Comparison of ENCODE assay signal across 1 cellular context in the genomic region with DNA sequence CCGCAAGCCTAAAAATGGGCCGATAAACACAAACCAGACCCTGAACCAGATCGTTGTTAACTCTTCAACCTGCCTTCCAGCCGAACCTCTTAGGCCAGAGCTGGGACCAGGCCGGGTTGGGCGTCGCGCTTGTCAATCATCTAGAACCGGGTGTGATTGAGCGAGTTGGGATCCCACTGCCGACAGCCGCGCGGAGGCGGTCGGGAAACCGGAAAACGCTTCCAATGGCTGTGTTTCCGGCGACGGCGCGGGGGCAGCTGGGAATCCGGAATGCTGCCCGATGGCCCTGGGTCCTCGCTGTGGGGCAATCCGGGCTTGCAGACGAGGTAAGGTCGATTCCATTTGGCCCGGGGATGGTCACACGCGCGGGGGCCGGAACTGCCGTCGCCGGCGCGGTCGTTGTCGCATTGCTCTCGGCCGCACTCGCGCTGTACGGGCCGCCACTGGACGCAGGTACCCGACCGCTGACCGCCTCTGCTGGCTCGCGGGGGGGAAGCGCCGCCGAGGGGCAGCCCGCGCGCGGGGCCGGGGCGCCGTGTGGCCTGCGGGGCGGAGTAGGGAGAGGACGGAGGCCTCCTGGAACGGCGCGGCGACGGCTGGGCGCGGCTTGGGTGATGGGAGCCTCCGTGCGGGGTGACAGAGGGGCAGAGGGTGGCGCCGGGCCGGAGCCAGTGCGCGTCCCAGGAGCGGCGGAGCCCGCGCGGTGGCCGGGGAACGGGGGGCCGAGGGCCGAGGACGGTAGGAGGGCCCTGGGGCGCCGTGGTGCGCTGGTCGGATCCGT.
A peak's percentile ranks its signal among the peaks of the same experiment; 100 is the strongest.
TF ChIP-seq lines count a peak whose summit lies in the region.

A gene (plus strand): TSS at position 224 of the 781 bp plus-strand sequence. CDS start 57 bp downstream, at position 281.

TF ChIP-seq in K562, 482 proteins besides CTCF, POLR2A, EP300 and RAD21 (continued from another document and continues in another):
- TF ChIP-seq, protein P1, sequence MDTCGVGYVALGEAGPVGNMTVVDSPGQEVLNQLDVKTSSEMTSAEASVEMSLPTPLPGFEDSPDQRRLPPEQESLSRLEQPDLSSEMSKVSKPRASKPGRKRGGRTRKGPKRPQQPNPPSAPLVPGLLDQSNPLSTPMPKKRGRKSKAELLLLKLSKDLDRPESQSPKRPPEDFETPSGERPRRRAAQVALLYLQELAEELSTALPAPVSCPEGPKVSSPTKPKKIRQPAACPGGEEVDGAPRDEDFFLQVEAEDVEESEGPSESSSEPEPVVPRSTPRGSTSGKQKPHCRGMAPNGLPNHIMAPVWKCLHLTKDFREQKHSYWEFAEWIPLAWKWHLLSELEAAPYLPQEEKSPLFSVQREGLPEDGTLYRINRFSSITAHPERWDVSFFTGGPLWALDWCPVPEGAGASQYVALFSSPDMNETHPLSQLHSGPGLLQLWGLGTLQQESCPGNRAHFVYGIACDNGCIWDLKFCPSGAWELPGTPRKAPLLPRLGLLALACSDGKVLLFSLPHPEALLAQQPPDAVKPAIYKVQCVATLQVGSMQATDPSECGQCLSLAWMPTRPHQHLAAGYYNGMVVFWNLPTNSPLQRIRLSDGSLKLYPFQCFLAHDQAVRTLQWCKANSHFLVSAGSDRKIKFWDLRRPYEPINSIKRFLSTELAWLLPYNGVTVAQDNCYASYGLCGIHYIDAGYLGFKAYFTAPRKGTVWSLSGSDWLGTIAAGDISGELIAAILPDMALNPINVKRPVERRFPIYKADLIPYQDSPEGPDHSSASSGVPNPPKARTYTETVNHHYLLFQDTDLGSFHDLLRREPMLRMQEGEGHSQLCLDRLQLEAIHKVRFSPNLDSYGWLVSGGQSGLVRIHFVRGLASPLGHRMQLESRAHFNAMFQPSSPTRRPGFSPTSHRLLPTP (IDR thresholded peaks at IDR 0.05; ENCODE audit: borderline replicate concordance, extremely low read depth, insufficient read length), result no peak
- TF ChIP-seq, protein P2, sequence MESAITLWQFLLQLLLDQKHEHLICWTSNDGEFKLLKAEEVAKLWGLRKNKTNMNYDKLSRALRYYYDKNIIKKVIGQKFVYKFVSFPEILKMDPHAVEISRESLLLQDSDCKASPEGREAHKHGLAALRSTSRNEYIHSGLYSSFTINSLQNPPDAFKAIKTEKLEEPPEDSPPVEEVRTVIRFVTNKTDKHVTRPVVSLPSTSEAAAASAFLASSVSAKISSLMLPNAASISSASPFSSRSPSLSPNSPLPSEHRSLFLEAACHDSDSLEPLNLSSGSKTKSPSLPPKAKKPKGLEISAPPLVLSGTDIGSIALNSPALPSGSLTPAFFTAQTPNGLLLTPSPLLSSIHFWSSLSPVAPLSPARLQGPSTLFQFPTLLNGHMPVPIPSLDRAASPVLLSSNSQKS (CRISPR knock-in tag; IDR thresholded peaks at IDR 0.05), result no peak
- TF ChIP-seq, protein P3, sequence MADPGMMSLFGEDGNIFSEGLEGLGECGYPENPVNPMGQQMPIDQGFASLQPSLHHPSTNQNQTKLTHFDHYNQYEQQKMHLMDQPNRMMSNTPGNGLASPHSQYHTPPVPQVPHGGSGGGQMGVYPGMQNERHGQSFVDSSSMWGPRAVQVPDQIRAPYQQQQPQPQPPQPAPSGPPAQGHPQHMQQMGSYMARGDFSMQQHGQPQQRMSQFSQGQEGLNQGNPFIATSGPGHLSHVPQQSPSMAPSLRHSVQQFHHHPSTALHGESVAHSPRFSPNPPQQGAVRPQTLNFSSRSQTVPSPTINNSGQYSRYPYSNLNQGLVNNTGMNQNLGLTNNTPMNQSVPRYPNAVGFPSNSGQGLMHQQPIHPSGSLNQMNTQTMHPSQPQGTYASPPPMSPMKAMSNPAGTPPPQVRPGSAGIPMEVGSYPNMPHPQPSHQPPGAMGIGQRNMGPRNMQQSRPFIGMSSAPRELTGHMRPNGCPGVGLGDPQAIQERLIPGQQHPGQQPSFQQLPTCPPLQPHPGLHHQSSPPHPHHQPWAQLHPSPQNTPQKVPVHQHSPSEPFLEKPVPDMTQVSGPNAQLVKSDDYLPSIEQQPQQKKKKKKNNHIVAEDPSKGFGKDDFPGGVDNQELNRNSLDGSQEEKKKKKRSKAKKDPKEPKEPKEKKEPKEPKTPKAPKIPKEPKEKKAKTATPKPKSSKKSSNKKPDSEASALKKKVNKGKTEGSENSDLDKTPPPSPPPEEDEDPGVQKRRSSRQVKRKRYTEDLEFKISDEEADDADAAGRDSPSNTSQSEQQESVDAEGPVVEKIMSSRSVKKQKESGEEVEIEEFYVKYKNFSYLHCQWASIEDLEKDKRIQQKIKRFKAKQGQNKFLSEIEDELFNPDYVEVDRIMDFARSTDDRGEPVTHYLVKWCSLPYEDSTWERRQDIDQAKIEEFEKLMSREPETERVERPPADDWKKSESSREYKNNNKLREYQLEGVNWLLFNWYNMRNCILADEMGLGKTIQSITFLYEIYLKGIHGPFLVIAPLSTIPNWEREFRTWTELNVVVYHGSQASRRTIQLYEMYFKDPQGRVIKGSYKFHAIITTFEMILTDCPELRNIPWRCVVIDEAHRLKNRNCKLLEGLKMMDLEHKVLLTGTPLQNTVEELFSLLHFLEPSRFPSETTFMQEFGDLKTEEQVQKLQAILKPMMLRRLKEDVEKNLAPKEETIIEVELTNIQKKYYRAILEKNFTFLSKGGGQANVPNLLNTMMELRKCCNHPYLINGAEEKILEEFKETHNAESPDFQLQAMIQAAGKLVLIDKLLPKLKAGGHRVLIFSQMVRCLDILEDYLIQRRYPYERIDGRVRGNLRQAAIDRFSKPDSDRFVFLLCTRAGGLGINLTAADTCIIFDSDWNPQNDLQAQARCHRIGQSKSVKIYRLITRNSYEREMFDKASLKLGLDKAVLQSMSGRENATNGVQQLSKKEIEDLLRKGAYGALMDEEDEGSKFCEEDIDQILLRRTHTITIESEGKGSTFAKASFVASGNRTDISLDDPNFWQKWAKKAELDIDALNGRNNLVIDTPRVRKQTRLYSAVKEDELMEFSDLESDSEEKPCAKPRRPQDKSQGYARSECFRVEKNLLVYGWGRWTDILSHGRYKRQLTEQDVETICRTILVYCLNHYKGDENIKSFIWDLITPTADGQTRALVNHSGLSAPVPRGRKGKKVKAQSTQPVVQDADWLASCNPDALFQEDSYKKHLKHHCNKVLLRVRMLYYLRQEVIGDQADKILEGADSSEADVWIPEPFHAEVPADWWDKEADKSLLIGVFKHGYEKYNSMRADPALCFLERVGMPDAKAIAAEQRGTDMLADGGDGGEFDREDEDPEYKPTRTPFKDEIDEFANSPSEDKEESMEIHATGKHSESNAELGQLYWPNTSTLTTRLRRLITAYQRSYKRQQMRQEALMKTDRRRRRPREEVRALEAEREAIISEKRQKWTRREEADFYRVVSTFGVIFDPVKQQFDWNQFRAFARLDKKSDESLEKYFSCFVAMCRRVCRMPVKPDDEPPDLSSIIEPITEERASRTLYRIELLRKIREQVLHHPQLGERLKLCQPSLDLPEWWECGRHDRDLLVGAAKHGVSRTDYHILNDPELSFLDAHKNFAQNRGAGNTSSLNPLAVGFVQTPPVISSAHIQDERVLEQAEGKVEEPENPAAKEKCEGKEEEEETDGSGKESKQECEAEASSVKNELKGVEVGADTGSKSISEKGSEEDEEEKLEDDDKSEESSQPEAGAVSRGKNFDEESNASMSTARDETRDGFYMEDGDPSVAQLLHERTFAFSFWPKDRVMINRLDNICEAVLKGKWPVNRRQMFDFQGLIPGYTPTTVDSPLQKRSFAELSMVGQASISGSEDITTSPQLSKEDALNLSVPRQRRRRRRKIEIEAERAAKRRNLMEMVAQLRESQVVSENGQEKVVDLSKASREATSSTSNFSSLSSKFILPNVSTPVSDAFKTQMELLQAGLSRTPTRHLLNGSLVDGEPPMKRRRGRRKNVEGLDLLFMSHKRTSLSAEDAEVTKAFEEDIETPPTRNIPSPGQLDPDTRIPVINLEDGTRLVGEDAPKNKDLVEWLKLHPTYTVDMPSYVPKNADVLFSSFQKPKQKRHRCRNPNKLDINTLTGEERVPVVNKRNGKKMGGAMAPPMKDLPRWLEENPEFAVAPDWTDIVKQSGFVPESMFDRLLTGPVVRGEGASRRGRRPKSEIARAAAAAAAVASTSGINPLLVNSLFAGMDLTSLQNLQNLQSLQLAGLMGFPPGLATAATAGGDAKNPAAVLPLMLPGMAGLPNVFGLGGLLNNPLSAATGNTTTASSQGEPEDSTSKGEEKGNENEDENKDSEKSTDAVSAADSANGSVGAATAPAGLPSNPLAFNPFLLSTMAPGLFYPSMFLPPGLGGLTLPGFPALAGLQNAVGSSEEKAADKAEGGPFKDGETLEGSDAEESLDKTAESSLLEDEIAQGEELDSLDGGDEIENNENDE (IDR thresholded peaks at IDR 0.05; ENCODE audit: low read depth, low read length), result no peak
- no peak for TF ChIP-seq ESRRB (CRISPR knock-in tag; IDR thresholded peaks at IDR 0.05; ENCODE audit: borderline replicate concordance)
- TF ChIP-seq GATAD2B (IDR thresholded peaks at IDR 0.05; ENCODE audit: borderline replicate concordance), result no peak
- TF ChIP-seq, protein P4, sequence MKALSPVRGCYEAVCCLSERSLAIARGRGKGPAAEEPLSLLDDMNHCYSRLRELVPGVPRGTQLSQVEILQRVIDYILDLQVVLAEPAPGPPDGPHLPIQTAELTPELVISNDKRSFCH (CRISPR knock-in tag; IDR thresholded peaks at IDR 0.05), result no peak
- TF ChIP-seq, protein P4 (tag; IDR thresholded peaks at IDR 0.05), result no peak
- peak; percentile 49 for TF ChIP-seq POLR2B (IDR thresholded peaks at IDR 0.05; ENCODE audit: low read depth, partially characterized antibody)
- no peak for TF ChIP-seq GATAD2A (IDR thresholded peaks at IDR 0.05)
- no peak for TF ChIP-seq HNRNPH1 (optimal IDR thresholded peaks at IDR 0.05; ENCODE audit: low read depth, low read length)
- no peak for TF ChIP-seq TEAD4 (IDR thresholded peaks at IDR 0.05; ENCODE audit: low read length)
- 0 out of 2 replicates have a peak, but pooled peaks have one; percentile 60 for TF ChIP-seq TEAD4 (CRISPR knock-in tag; IDR thresholded peaks at IDR 0.05; ENCODE audit: borderline replicate concordance)
- no peak for TF ChIP-seq BCOR (IDR thresholded peaks at IDR 0.05)
- TF ChIP-seq, protein P5, sequence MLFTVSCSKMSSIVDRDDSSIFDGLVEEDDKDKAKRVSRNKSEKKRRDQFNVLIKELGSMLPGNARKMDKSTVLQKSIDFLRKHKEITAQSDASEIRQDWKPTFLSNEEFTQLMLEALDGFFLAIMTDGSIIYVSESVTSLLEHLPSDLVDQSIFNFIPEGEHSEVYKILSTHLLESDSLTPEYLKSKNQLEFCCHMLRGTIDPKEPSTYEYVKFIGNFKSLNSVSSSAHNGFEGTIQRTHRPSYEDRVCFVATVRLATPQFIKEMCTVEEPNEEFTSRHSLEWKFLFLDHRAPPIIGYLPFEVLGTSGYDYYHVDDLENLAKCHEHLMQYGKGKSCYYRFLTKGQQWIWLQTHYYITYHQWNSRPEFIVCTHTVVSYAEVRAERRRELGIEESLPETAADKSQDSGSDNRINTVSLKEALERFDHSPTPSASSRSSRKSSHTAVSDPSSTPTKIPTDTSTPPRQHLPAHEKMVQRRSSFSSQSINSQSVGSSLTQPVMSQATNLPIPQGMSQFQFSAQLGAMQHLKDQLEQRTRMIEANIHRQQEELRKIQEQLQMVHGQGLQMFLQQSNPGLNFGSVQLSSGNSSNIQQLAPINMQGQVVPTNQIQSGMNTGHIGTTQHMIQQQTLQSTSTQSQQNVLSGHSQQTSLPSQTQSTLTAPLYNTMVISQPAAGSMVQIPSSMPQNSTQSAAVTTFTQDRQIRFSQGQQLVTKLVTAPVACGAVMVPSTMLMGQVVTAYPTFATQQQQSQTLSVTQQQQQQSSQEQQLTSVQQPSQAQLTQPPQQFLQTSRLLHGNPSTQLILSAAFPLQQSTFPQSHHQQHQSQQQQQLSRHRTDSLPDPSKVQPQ (CRISPR knock-in tag; IDR thresholded peaks at IDR 0.05; ENCODE audit: borderline replicate concordance), result no peak
- TF ChIP-seq ZBED1 (IDR thresholded peaks at IDR 0.05), result no peak
- TF ChIP-seq CC2D1A (IDR thresholded peaks at IDR 0.05), result no peak
- TF ChIP-seq PHF20 (IDR thresholded peaks at IDR 0.05; ENCODE audit: partially characterized antibody), result peak; percentile 56
- no peak for TF ChIP-seq ZNF717 (CRISPR knock-in tag; IDR thresholded peaks at IDR 0.05)
- peak; percentile 44; the same call in 1 of the 2 replicates for TF ChIP-seq MTA3 (IDR thresholded peaks at IDR 0.05; ENCODE audit: borderline replicate concordance)
- no peak for TF ChIP-seq KLF6 (CRISPR knock-in tag; IDR thresholded peaks at IDR 0.05; ENCODE audit: borderline replicate concordance)
- TF ChIP-seq, protein P6, sequence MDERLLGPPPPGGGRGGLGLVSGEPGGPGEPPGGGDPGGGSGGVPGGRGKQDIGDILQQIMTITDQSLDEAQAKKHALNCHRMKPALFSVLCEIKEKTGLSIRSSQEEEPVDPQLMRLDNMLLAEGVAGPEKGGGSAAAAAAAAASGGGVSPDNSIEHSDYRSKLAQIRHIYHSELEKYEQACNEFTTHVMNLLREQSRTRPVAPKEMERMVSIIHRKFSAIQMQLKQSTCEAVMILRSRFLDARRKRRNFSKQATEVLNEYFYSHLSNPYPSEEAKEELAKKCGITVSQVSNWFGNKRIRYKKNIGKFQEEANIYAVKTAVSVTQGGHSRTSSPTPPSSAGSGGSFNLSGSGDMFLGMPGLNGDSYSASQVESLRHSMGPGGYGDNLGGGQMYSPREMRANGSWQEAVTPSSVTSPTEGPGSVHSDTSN (CRISPR knock-in tag; IDR thresholded peaks at IDR 0.05; ENCODE audit: low read depth), result peak; percentile 77
- TF ChIP-seq, protein P6 (tag; conservative IDR thresholded peaks at IDR 0.05; ENCODE audit: low read depth), result peak; percentile 94
- TF ChIP-seq, protein P7, sequence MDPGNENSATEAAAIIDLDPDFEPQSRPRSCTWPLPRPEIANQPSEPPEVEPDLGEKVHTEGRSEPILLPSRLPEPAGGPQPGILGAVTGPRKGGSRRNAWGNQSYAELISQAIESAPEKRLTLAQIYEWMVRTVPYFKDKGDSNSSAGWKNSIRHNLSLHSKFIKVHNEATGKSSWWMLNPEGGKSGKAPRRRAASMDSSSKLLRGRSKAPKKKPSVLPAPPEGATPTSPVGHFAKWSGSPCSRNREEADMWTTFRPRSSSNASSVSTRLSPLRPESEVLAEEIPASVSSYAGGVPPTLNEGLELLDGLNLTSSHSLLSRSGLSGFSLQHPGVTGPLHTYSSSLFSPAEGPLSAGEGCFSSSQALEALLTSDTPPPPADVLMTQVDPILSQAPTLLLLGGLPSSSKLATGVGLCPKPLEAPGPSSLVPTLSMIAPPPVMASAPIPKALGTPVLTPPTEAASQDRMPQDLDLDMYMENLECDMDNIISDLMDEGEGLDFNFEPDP (CRISPR knock-in tag; IDR thresholded peaks at IDR 0.05), result no peak
- peak; percentile 53; the same call in 1 of the 2 replicates for TF ChIP-seq EP400 (IDR thresholded peaks at IDR 0.05)
- peak; percentile 49 for TF ChIP-seq SP2 (IDR thresholded peaks at IDR 0.05; ENCODE audit: extremely low read depth, low read depth, low read length, poor library complexity, severe bottlenecking)
- no peak for TF ChIP-seq NFATC3 (IDR thresholded peaks at IDR 0.05)
- TF ChIP-seq CBX3 (IDR thresholded peaks at IDR 0.05; ENCODE audit: borderline replicate concordance in 1 of 2, low read length in 2 of 2), result peak; percentile 4 to 45; a peak in 2 of 3 replicates
- no peak for TF ChIP-seq ZNF134 (CRISPR knock-in tag; conservative IDR thresholded peaks at IDR 0.05)
- TF ChIP-seq SMAD2 (IDR thresholded peaks at IDR 0.05; ENCODE audit: low read depth, low read length), result no peak
- 0 out of 4 replicates have a peak, but pooled peaks of 1 of the 2 experiments have one; percentile 34 for TF ChIP-seq FOXK2 (conservative IDR thresholded peaks at IDR 0.05 in 1 of 2, IDR thresholded peaks at IDR 0.05 in 1 of 2; ENCODE audit: low read depth in 2 of 2)
